Comparison of ENCODE assay signal across 27 cellular contexts in the genomic region with DNA sequence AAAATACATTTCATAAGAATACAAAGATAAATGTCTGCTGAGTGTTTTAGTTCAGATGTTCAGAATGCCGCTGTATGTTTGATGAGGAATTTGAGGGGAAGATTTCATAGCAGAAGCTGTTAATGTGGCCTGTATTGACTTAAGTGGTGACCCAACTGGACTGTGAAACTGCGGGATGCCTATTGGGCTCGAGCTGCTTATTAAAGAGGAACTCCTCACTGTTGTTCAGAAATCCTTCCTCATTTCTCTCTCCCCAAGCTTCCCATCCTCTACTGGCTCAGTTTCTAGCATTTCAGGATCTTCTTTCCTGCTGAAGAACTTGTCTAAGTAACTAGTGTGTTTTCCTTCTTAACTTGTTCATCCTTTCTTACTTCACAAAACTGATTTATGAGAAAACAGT.
"Had no signal": no experiment of that assay in that cellular context is flagged by ENCODE, and none has a peak within 500 bp of the region (broad histone marks: within the 10 kb centered on the region; RNA-seq: fewer than 3 reads in every experiment).

No MANE protein-coding gene starts in this region.

- H3K4me3 ChIP-seq: hepatocyte, lower lobe of right lung, smooth muscle cell, testis, uterus had no signal

- H3K36me3 ChIP-seq: uterus had no signal

- H2AFZ ChIP-seq: hepatocyte had no signal

- H3K27ac ChIP-seq: hepatocyte, lower lobe of right lung, testis, uterus had no signal

- H3K4me1 ChIP-seq: testis, uterus had no signal

- H3K4me2 ChIP-seq: hepatocyte, smooth muscle cell had no signal

- ATAC-seq: activated T-cell treated with anti-CD3 and anti-CD28 coated beads, Interleukin-2, amount 50 U/mL, for 72 hours; left lobe of liver; lower lobe of right lung; naive thymus-derived CD4-positive, alpha-beta T cell; sciatic nerve; stimulated activated naive B cell treated with anti-CD40 and anti-IgM and Interleukin-4, amounts not matched to agents 10 μg/mL and 1 μg/mL and 100 μg/mL, for 72 hours had no signal

- DNase-seq: activated CD4-positive, alpha-beta memory T cell treated with anti-CD3 and anti-CD28 coated beads for 36 hours; activated CD4-positive, alpha-beta T cell treated with anti-CD3 and anti-CD28 coated beads for 4 hours; activated CD4-positive, CD25-positive, alpha-beta regulatory T cell; activated effector memory CD4-positive, alpha-beta T cell treated with Interleukin-2 at 50 U/mL for 16 hours; activated naive CD4-positive, alpha-beta T cell treated with anti-CD3 and anti-CD28 coated beads for 36 hours; activated naive CD8-positive, alpha-beta T cell treated with anti-CD3 and anti-CD28 coated beads, Interleukin-2, amount 10 ng/mL, durations not matched to agents 7 days and 5 days; activated T-cell treated with anti-CD3 and anti-CD28 coated beads, Interleukin-2, amount 50 U/mL, for 72 hours; amniotic stem cell; cerebellar nuclear complex; effector CD4-positive, alpha-beta T cell; foreskin melanocyte; glutamatergic neuron; immature natural killer cell; lower lobe of right lung; naive thymus-derived CD4-positive, alpha-beta T cell; occipital lobe; posterior cingulate gyrus; stimulated activated CD4-positive, alpha-beta T cell treated with anti-CD3 and anti-CD28 coated beads, Interleukin-15, amount 100 ng/mL, for 24 hours; stimulated activated CD8-positive, alpha-beta memory T cell treated with anti-CD3 and anti-CD28 coated beads, Interleukin-4, amount 100 ng/mL, for 48 hours; stimulated activated naive B cell treated with anti-CD40 and anti-IgM and Interleukin-4, amounts not matched to agents 10 μg/mL and 1 μg/mL and 100 μg/mL, for 72 hours; T1000; testis; uterus had no signal

- H3K27me3 ChIP-seq: hepatocyte, testis, uterus had no signal

- H3K9me3 ChIP-seq: lower lobe of right lung, testis, uterus had no signal
